ENCODE assay signal across 23 cellular contexts in the genomic region with DNA sequence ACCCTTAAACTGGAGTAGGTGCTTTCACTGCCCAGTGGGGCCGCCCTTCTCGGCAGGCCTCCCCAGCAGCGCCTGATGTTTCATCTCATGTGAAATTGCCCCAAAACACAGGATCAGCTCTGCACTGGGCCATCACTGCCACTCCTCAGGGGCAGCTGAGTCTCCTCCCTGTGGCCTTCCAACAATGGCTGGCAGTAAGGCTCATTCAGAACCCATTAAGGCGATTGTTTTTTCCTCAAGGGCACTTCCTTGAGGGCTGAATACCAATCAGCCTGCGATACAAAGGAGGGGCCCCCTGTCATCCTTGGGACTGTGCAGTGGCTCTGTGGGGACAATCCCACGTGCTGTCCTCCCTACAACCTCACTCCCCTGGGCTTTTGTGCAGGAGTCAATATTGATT.
"Had no signal": no experiment of that assay in that cellular context is flagged by ENCODE, and none has a peak within 500 bp of the region (broad histone marks: within the 10 kb centered on the region; RNA-seq: fewer than 3 reads in every experiment).

No MANE protein-coding gene starts in this region.

- H3K27ac Mint-ChIP-seq: activated CD8-positive, alpha-beta T cell treated with anti-CD3 and anti-CD28 coated beads, Interleukin-2, amount 10 ng/mL, durations not matched to agents 7 days and 5 days; activated naive CD8-positive, alpha-beta T cell treated with anti-CD3 and anti-CD28 coated beads for 36 hours had no signal

- H3K4me3 ChIP-seq: right atrium auricular region, transverse colon, vagina had no signal

- H3K9me3 Mint-ChIP-seq: central memory CD8-positive, alpha-beta T cell; naive thymus-derived CD8-positive, alpha-beta T cell had no signal

- H3K36me3 ChIP-seq: brain microvascular endothelial cell, right atrium auricular region, transverse colon had no signal

- H3K4me3 Mint-ChIP-seq: activated CD8-positive, alpha-beta T cell treated with anti-CD3 and anti-CD28 coated beads, Interleukin-2, amount 10 ng/mL, durations not matched to agents 7 days and 5 days; activated naive CD8-positive, alpha-beta T cell treated with anti-CD3 and anti-CD28 coated beads for 36 hours; central memory CD8-positive, alpha-beta T cell; naive thymus-derived CD8-positive, alpha-beta T cell had no signal

- H3K9me3 ChIP-seq: right atrium auricular region, transverse colon, vagina had no signal

- H3K27me3 Mint-ChIP-seq: activated naive CD8-positive, alpha-beta T cell treated with anti-CD3 and anti-CD28 coated beads for 36 hours; central memory CD8-positive, alpha-beta T cell; naive thymus-derived CD8-positive, alpha-beta T cell had no signal

- H3K27ac ChIP-seq: brain microvascular endothelial cell, right atrium auricular region, transverse colon, vagina had no signal

- H3K27me3 ChIP-seq: brain microvascular endothelial cell, right atrium auricular region, transverse colon, vagina had no signal

- DNase-seq: activated CD8-positive, alpha-beta memory T cell treated with anti-CD3 and anti-CD28 coated beads, Interleukin-2, amount 50 U/mL, for 4 hours; activated CD8-positive, alpha-beta T cell treated with anti-CD3 and anti-CD28 coated beads, Interleukin-2, amount 10 ng/mL, durations not matched to agents 7 days and 5 days; activated gamma-delta T cell treated with Interleukin-2 at 50 U/mL for 16 hours; activated naive CD8-positive, alpha-beta T cell treated with anti-CD3 and anti-CD28 coated beads for 36 hours; brain microvascular endothelial cell; cortex of kidney; effector CD8-positive, alpha-beta T cell; foreskin fibroblast; islet precursor cell; mammary epithelial cell; naive thymus-derived CD8-positive, alpha-beta T cell; nucleus accumbens; posterior cingulate gyrus; stimulated activated CD4-positive, alpha-beta T cell treated with anti-CD3 and anti-CD28 coated beads, Interleukin-15, amount 100 ng/mL, for 24 hours; stimulated activated CD4-positive, alpha-beta T cell treated with anti-CD3 and anti-CD28 coated beads, Interleukin-4, amount 100 ng/mL, for 24 hours; stimulated activated naive CD4-positive, alpha-beta T cell treated with Interleukin-2 at 50 U/mL for 16 hours; substantia nigra; T-helper 1 cell; transverse colon had no signal

- H3K4me1 ChIP-seq: right atrium auricular region had no signal

- ATAC-seq: activated CD8-positive, alpha-beta T cell treated with anti-CD3 and anti-CD28 coated beads, Interleukin-2, amount 10 ng/mL, durations not matched to agents 7 days and 5 days; left lobe of liver; naive thymus-derived CD8-positive, alpha-beta T cell had no signal
